28 cellular contexts compared by ENCODE assay signal in the genomic region with DNA sequence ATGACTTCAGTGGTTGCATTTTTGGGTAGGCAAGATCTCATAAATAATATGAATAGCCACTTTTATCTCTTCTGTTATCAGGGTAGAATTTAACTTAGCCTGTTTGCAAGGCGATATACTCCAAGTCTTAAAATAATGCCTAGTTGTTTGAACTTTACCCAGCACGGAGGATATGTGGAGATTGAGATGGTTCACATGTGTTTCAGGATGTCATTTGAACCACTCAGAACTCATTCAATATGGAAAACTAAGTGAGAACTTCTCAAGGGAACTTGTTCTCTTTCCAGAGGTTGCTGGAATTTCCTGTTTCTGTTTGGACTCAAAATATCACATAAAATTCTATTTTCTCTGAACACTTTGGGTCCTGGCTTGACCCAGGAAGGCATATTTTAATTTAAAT.
"Had no signal": no experiment of that assay in that cellular context is flagged by ENCODE, and none has a peak within 500 bp of the region (broad histone marks: within the 10 kb centered on the region; RNA-seq: fewer than 3 reads in every experiment).

No MANE protein-coding gene starts in this region.

- H3K27ac ChIP-seq: brain microvascular endothelial cell, KMS-11, RWPE1, SJCRH30 had no signal

- ATAC-seq: activated T-helper 17 cell treated with anti-CD3 and anti-CD28 coated beads, Interleukin-2, amount 50 U/mL, for 72 hours; Panc1; T-helper 17 cell had no signal

- H3K4me1 ChIP-seq: SJCRH30 had no signal

- H3K27me3 ChIP-seq: brain microvascular endothelial cell, SJCRH30 had no signal

- H3K9ac ChIP-seq: KMS-11 had no signal

- H3K27ac Mint-ChIP-seq: activated B cell treated with CpG ODN at 0.5 μM for 24 hours; activated CD4-positive, alpha-beta memory T cell treated with anti-CD3 and anti-CD28 coated beads, Interleukin-2, amount 10 ng/mL, durations not matched to agents 7 days and 5 days; activated CD4-positive, alpha-beta T cell treated with anti-CD3 and anti-CD28 coated beads, Interleukin-2, amount 10 ng/mL, durations not matched to agents 24 days and 14 days; activated naive CD4-positive, alpha-beta T cell treated with anti-CD3 and anti-CD28 coated beads for 36 hours; activated naive CD8-positive, alpha-beta T cell; activated T-helper 17 cell treated with anti-CD3 and anti-CD28 coated beads, Interleukin-2, amount 50 U/mL, for 72 hours; T-helper 17 cell had no signal

- DNase-seq: activated B cell treated with CpG ODN at 0.5 μM for 24 hours; activated CD4-positive, alpha-beta memory T cell treated with anti-CD3 and anti-CD28 coated beads, Interleukin-2, amount 10 ng/mL, durations not matched to agents 7 days and 5 days; activated CD4-positive, alpha-beta T cell treated with anti-CD3 and anti-CD28 coated beads for 1 hour; activated CD4-positive, alpha-beta T cell treated with anti-CD3 and anti-CD28 coated beads, Interleukin-2, amount 10 ng/mL, durations not matched to agents 24 days and 14 days; activated gamma-delta T cell; activated naive CD4-positive, alpha-beta T cell treated with anti-CD3 and anti-CD28 coated beads for 36 hours; activated T-cell treated with anti-CD3 and anti-CD28 coated beads for 4 hours; activated T-cell treated with anti-CD3 and anti-CD28 coated beads, Interleukin-2, amount 50 U/mL, for 48 hours; brain microvascular endothelial cell; MV-4-11; NCI-H1105; NCI-H1436; NCI-H187; NCI-H2081; NCI-H510A treated with DMSO at 0.1 percent for 48 hours; NCI-H69; NK-92 treated with Interleukin-12 subunit alpha and Interleukin-12 subunit beta, amount 100 ng/mL, for 24 hours; OCI-M1; Right ventricle myocardium superior; SJCRH30; T-helper 17 cell; T-helper 9 cell had no signal

- FAIRE-seq: TTC549 had no signal

- H3K4me2 ChIP-seq: KMS-11 had no signal

- H3K36me3 ChIP-seq: brain microvascular endothelial cell, SJCRH30 had no signal

- H3K4me3 Mint-ChIP-seq: activated B cell treated with CpG ODN at 0.5 μM for 24 hours; activated CD4-positive, alpha-beta memory T cell treated with anti-CD3 and anti-CD28 coated beads, Interleukin-2, amount 10 ng/mL, durations not matched to agents 7 days and 5 days; activated CD4-positive, alpha-beta T cell treated with anti-CD3 and anti-CD28 coated beads, Interleukin-2, amount 10 ng/mL, durations not matched to agents 24 days and 14 days; activated naive CD4-positive, alpha-beta T cell treated with anti-CD3 and anti-CD28 coated beads for 36 hours; activated naive CD8-positive, alpha-beta T cell; activated T-helper 17 cell treated with anti-CD3 and anti-CD28 coated beads, Interleukin-2, amount 50 U/mL, for 72 hours; T-helper 17 cell had no signal

- H3K4me3 ChIP-seq: SJCRH30 had no signal

- H3K9me3 ChIP-seq: SJCRH30 had no signal

- H3K27me3 Mint-ChIP-seq: activated B cell treated with CpG ODN at 0.5 μM for 24 hours; activated CD4-positive, alpha-beta memory T cell treated with anti-CD3 and anti-CD28 coated beads, Interleukin-2, amount 10 ng/mL, durations not matched to agents 7 days and 5 days; activated naive CD8-positive, alpha-beta T cell had no signal

- H3K4me1 Mint-ChIP-seq: activated B cell treated with CpG ODN at 0.5 μM for 24 hours; activated CD4-positive, alpha-beta memory T cell treated with anti-CD3 and anti-CD28 coated beads, Interleukin-2, amount 10 ng/mL, durations not matched to agents 7 days and 5 days; activated CD4-positive, alpha-beta T cell treated with anti-CD3 and anti-CD28 coated beads, Interleukin-2, amount 10 ng/mL, durations not matched to agents 24 days and 14 days; activated T-helper 17 cell treated with anti-CD3 and anti-CD28 coated beads, Interleukin-2, amount 50 U/mL, for 72 hours; T-helper 17 cell had no signal

- H3K36me3 Mint-ChIP-seq: activated naive CD8-positive, alpha-beta T cell had no signal

- H3K9me3 Mint-ChIP-seq: activated B cell treated with CpG ODN at 0.5 μM for 24 hours; activated CD4-positive, alpha-beta T cell treated with anti-CD3 and anti-CD28 coated beads, Interleukin-2, amount 10 ng/mL, durations not matched to agents 24 days and 14 days; activated naive CD4-positive, alpha-beta T cell treated with anti-CD3 and anti-CD28 coated beads for 36 hours had no signal
